In genomic region chr6:137217801-137218472, GRCh38 we compare ENCODE assay signal across 7 cellular contexts. TPM values are rescaled to one million over a fixed set of nuclear protein-coding genes. Genes with fewer than 3 reads are reported as not detected.
DNase-seq lines count a peak whose midpoint lies in the region; ATAC-seq, FAIRE-seq and TF ChIP-seq lines count a peak whose summit lies in the region.

No MANE protein-coding gene starts in this region.

- ATAC-seq in GM12878 (peak; percentile 24), HG03342 (IDR thresholded peaks at IDR 0.05; ENCODE audit: unreplicated experiment) (no peak), GM18505 (IDR thresholded peaks at IDR 0.05; ENCODE audit: unreplicated experiment) (no peak)

- peak overlapping the region; percentile 86 for H3K9ac ChIP-seq in GM12878 (ENCODE audit: control insufficient read depth, insufficient read depth, low read length)

- H3K36me3 ChIP-seq in GM12878 (ENCODE audit: control insufficient read depth in 2 of 2, insufficient read depth in 2 of 2, low read length in 1 of 2) = peaks cover 0 to 11% of the 10 kb centered on the region in 2 experiments; a peak in 2 of 4 replicates
- no peaks in the 10 kb centered on the region for H3K36me3 ChIP-seq in small intestine (ENCODE audit: control insufficient read depth in 2 of 2, insufficient read depth in 2 of 2, low read length in 2 of 2)

- SMC1A ChIA-PET in GM12878 (lab: Charles Lee; ENCODE audit: uncharacterized antibody, unreplicated experiment) = interaction anchor here (0.8 to 7.9 kb wide), 26 partner anchors 8 to 758 kb away, joined by 3 to 89 read pairs (median 6); no protein-coding TSS in a partner anchor

- H2AFZ ChIP-seq in GM12878 (ENCODE audit: control insufficient read depth, low read depth, low read length) = no peak overlapping the region

- RAD21 ChIA-PET in GM12878 (lab: Charles Lee; ENCODE audit: unreplicated experiment) = interaction anchor here (0.8 to 8.0 kb wide), 23 partner anchors 10 to 141 kb away, joined by 3 to 68 read pairs (median 7); partner anchors contain the start of gene IL22RA2

- no peaks in the 10 kb centered on the region for H4K20me1 ChIP-seq in GM12878 (ENCODE audit: control insufficient read depth, insufficient read depth)

- H3K9me3 ChIP-seq in GM12878 (replicated peaks; ENCODE audit: control insufficient read depth, insufficient read depth, low read length) = peaks cover 5% of the 10 kb centered on the region; the same call in 2 of the 3 replicates
- H3K9me3 ChIP-seq in small intestine (ENCODE audit: control insufficient read depth, low read depth) = no peaks in the 10 kb centered on the region

- peak overlapping the region; percentile 94 for H3K27ac ChIP-seq in GM12878 (ENCODE audit: control insufficient read depth, insufficient read depth)
- H3K27ac ChIP-seq in small intestine (ENCODE audit: low read depth in 1 of 2, low read length in 1 of 2) = peak overlapping the region; percentile 91 to 98

- peak; percentile 75 for TF ChIP-seq POLR2A in GM12891 (IDR thresholded peaks at IDR 0.05; ENCODE audit: low read depth, low read length)
- TF ChIP-seq POLR2A in NB4 (IDR thresholded peaks at IDR 0.05; ENCODE audit: extremely low read depth, insufficient read length) = no peak
- TF ChIP-seq POLR2A in GM12878 (IDR thresholded peaks at IDR 0.05; ENCODE audit: low read depth, low read length) = no peak
- TF ChIP-seq POLR2A in GM18505 (IDR thresholded peaks at IDR 0.05; ENCODE audit: borderline replicate concordance, extremely low read depth, insufficient read depth, insufficient read length) = no peak

- DNase-seq in GM12891 (ENCODE audit: insufficient read length, low spot score) = no peak
- DNase-seq in NB4 (ENCODE audit: low read depth) = peak; percentile 89
- DNase-seq in GM12878 (ENCODE audit: low read depth, low spot score) = no peak
- DNase-seq in inferior parietal cortex (ENCODE audit: extremely low spot score) = peak; percentile 38
- peak; percentile 87 for DNase-seq in small intestine

- TF ChIP-seq RAD21 in GM12878 (IDR thresholded peaks at IDR 0.05; ENCODE audit: insufficient read depth, low read depth, low read length) = 0 out of 2 replicates have a peak, but pooled peaks have one; percentile 15

- 1% methylated on average over 12 of the region's 12 CpGs for WGBS in GM12878 (ENCODE audit: insufficient coverage, insufficient replicate concordance, low lambda C conversion rate, missing lambda C conversion rate)
- WGBS in small intestine, 3 donors = 7 to 16% (median 11%) methylated on average over 12 of the region's 12 CpGs

- CTCF ChIA-PET in GM12878 (lab: Yijun Ruan, JAX) = interaction anchor here (0.5 to 3.1 kb wide), 15 partner anchors 10 to 420 kb away, joined by 3 to 18 read pairs (median 4); no protein-coding TSS in a partner anchor

- no peak for TF ChIP-seq EP300 in GM12878 (IDR thresholded peaks at IDR 0.05; ENCODE audit: borderline replicate concordance in 1 of 2, control insufficient read depth in 1 of 2, low read depth in 2 of 2, low read length in 2 of 2)

- intact Hi-C loops in GM12878 (cut with micrococcal nuclease; ENCODE audit: unreplicated experiment) = loop anchor here (1.0 to 2.0 kb wide), 6 partner anchors 45 to 123 kb away; no protein-coding TSS in a partner anchor

- TF ChIP-seq CTCF in NB4 (IDR thresholded peaks at IDR 0.05; ENCODE audit: low read depth, low read length) (no peak), GM12878 (IDR thresholded peaks at IDR 0.05 in 2 of 3, conservative IDR thresholded peaks at IDR 0.05 in 1 of 3; ENCODE audit: control insufficient read depth in 2 of 3, extremely low read depth in 1 of 3, insufficient read depth in 1 of 3, low read depth in 3 of 3, low read length in 3 of 3) (no peak)

- BruUV-seq in GM12878 (replicated peaks; lab: Mats Ljungman, UMichigan) = TSS peak; percentile 63

- H3K4me3 ChIP-seq in NB4 (ENCODE audit: low read depth, low read length) (peak overlapping the region; percentile 95), GM12878 (peak overlapping the region; percentile 91), small intestine (ENCODE audit: low read depth in 1 of 2, low read length in 2 of 2) (peak overlapping the region; percentile 71 to 88)

- H3K27me3 ChIP-seq in GM12878 (replicated peaks in 1 of 2; ENCODE audit: control insufficient read depth in 2 of 2, insufficient read depth in 2 of 2, low read length in 1 of 2) = no peaks in the 10 kb centered on the region
- H3K27me3 ChIP-seq in small intestine (ENCODE audit: control insufficient read depth in 2 of 2, insufficient read depth in 2 of 2, low read length in 2 of 2) = no peaks in the 10 kb centered on the region

- H3K4me1 ChIP-seq in GM12878 (ENCODE audit: control insufficient read depth, insufficient read depth, low read length) (peaks cover 7% of the 10 kb centered on the region; the same call in 1 of the 2 replicates), small intestine (ENCODE audit: control insufficient read depth in 2 of 2, insufficient read depth in 1 of 2, low read depth in 1 of 2, low read length in 1 of 2) (peaks cover 2 to 20% of the 10 kb centered on the region in 2 donors)

- peaks cover 70% of the 10 kb centered on the region for H3K79me2 ChIP-seq in GM12878 (ENCODE audit: control insufficient read depth, insufficient read depth, low read length)

- POLR2A ChIA-PET in GM12878 (lab: Charles Lee) = interaction anchor here (0.6 to 4.9 kb wide), 22 partner anchors 7 to 745 kb away, joined by 3 to 37 read pairs (median 4); no protein-coding TSS in a partner anchor

- FAIRE-seq in GM12891 (lab: Jason Lieb, UNC) (peak; percentile 48), GM12878 (lab: Jason Lieb, UNC) (no peak), small intestine (lab: Jason Lieb, UNC) (no peak)

- H3K4me2 ChIP-seq in GM12878 (ENCODE audit: control insufficient read depth, insufficient read depth) = peak overlapping the region; percentile 78

- in situ Hi-C loops in GM12878 (cut with MboI) = loop anchor here (5.0 kb wide), 1 partner anchor 116 kb away; no protein-coding TSS in a partner anchor

TF ChIP-seq in GM12891, 5 proteins besides CTCF, POLR2A, EP300 and RAD21:
- TF ChIP-seq SPI1 (IDR thresholded peaks at IDR 0.05; ENCODE audit: low read depth, low read length) = peak; percentile 73
- TF ChIP-seq POU2F2 (IDR thresholded peaks at IDR 0.05; ENCODE audit: low read depth, low read length) = peak; percentile 54; the same call in 1 of the 2 replicates
- TF ChIP-seq PAX5 (IDR thresholded peaks at IDR 0.05; ENCODE audit: insufficient read depth, low read length, severe bottlenecking) = no peak
- TF ChIP-seq TAF1 (IDR thresholded peaks at IDR 0.05; ENCODE audit: low read depth, low read length) = 0 out of 2 replicates have a peak, but pooled peaks have one; percentile 4
- TF ChIP-seq POLR2AphosphoS5 (IDR thresholded peaks at IDR 0.05; ENCODE audit: low read depth, low read length) = no peak; the same call in 1 of the 2 replicates

TF ChIP-seq in GM12878, 131 proteins besides CTCF, POLR2A, EP300 and RAD21 (continues in another document):
- TF ChIP-seq CHD1 (IDR thresholded peaks at IDR 0.05; ENCODE audit: low read depth, low read length) (no peak), SUPT20H (IDR thresholded peaks at IDR 0.05; ENCODE audit: borderline replicate concordance, control insufficient read depth, low read depth, low read length) (no peak), HCFC1 (IDR thresholded peaks at IDR 0.05; ENCODE audit: low read length) (0 out of 2 replicates have a peak, but pooled peaks have one; percentile 6), SMAD5 (IDR thresholded peaks at IDR 0.05; ENCODE audit: low read depth) (0 out of 2 replicates have a peak, but pooled peaks have one; percentile 42), EZH2 (IDR thresholded peaks at IDR 0.05; ENCODE audit: borderline replicate concordance, control insufficient read depth, low read depth, low read length) (0 out of 2 replicates have a peak, but pooled peaks have one; percentile 26)

RNA-seq across cellular contexts. Expression of gene IFNGR1, which starts 1.2 kb away (rescaled TPM):
- polyA plus RNA-seq in GM12891 (2012; ENCODE audit: low read depth, missing spikeins) = 114 TPM
- total RNA-seq in GM12878 (2013; cell fraction: nucleolus; rRNA removed) = 290 and 314 TPM in 2 replicates
- total RNA-seq in GM12878 (2014; rRNA removed) = 121 and 148 TPM in 2 replicates
- 159 and 161 TPM in 2 replicates for total RNA-seq in GM12878 (2014; rRNA removed; fragmentation: Illumina TruSeq; extraction: Trizol)
- total RNA-seq in GM12878 (2021) = 89.0 and 95.4 TPM in 2 replicates
- 72.9 TPM for polyA plus RNA-seq in GM12878 (2011; ENCODE audit: low read depth)
- polyA plus RNA-seq in GM12878 (2011; rRNA removed) = 258 and 363 TPM in 2 replicates
- 78.2 and 88.9 TPM in 2 replicates for polyA plus RNA-seq in GM12878 (2011; cell fraction: cytosol; rRNA removed)
- polyA plus RNA-seq in GM12878 (2011; cell fraction: nucleus; rRNA removed) = 69.4 and 105 TPM in 2 replicates
- polyA plus RNA-seq in GM12878 (2012) = 102 and 129 TPM in 2 replicates
- polyA plus RNA-seq in GM12878 (2014; fragmentation: Illumina TruSeq; extraction: Trizol) = 155 and 200 TPM in 2 replicates
- 100 to 1,000 TPM; 182 to 296 TPM for polyA plus RNA-seq in GM12878 (2014; fragmentation: Nextera tagmentation; extraction: Ambion mirVana)
- 96.0 and 113 TPM in 2 replicates for polyA plus RNA-seq in GM12878 (2014; rRNA removed)
- 10 to 100 TPM; 95.2 to 99.1 TPM for polyA plus RNA-seq in GM12878 (2016; fragmentation: Nextera tagmentation; extraction: Ambion mirVana)
- 81.9 and 114 TPM in 2 replicates for polyA minus RNA-seq in GM12878 (2011; rRNA and poly(A)+ RNA removed)
- 53.1 and 61.7 TPM in 2 replicates for polyA minus RNA-seq in GM12878 (2011; cell fraction: cytosol; rRNA and poly(A)+ RNA removed)
- 99.3 and 99.9 TPM in 2 replicates for polyA minus RNA-seq in GM12878 (2011; cell fraction: nucleus; rRNA and poly(A)+ RNA removed)
- 100 to 1,000 TPM in 1 of 3 donors, 10 to 100 TPM in 2; 78.1 to 100 (median 80.5) TPM for polyA plus RNA-seq in small intestine

RNA-seq across cellular contexts. Expression of gene IL22RA2, which starts 44.5 kb away (rescaled TPM):
- polyA plus RNA-seq in GM12891 (2012; ENCODE audit: low read depth, missing spikeins) = 0.49 TPM
- not detected in 2 replicates for total RNA-seq in GM12878 (2013; cell fraction: nucleolus; rRNA removed)
- total RNA-seq in GM12878 (2014; rRNA removed) = 0.06 and 0.16 TPM in 2 replicates
- 0.14 and 0.18 TPM in 2 replicates for total RNA-seq in GM12878 (2014; rRNA removed; fragmentation: Illumina TruSeq; extraction: Trizol)
- total RNA-seq in GM12878 (2021) = 0.08 and 0.18 TPM in 2 replicates
- not detected for polyA plus RNA-seq in GM12878 (2011; ENCODE audit: low read depth)
- polyA plus RNA-seq in GM12878 (2011; rRNA removed) = 0.05 and 0.09 TPM in 2 replicates
- polyA plus RNA-seq in GM12878 (2011; cell fraction: cytosol; rRNA removed) = 0.01 TPM in 1 of 2 replicates, not detected in the other
- not detected in 2 replicates for polyA plus RNA-seq in GM12878 (2011; cell fraction: nucleus; rRNA removed)
- 0.20 and 0.28 TPM in 2 replicates for polyA plus RNA-seq in GM12878 (2012)
- polyA plus RNA-seq in GM12878 (2014; fragmentation: Illumina TruSeq; extraction: Trizol) = 0.09 TPM in 1 of 2 replicates, not detected in the other
- under 1 TPM in 1 of 2 experiments, not detected in 1; 0.22 TPM for polyA plus RNA-seq in GM12878 (2014; fragmentation: Nextera tagmentation; extraction: Ambion mirVana)
- polyA plus RNA-seq in GM12878 (2014; rRNA removed) = 0.05 and 0.06 TPM in 2 replicates
- polyA plus RNA-seq in GM12878 (2016; fragmentation: Nextera tagmentation; extraction: Ambion mirVana) = not detected
- polyA minus RNA-seq in GM12878 (2011; rRNA and poly(A)+ RNA removed) = not detected in 2 replicates
- not detected in 2 replicates for polyA minus RNA-seq in GM12878 (2011; cell fraction: cytosol; rRNA and poly(A)+ RNA removed)
- not detected in 2 replicates for polyA minus RNA-seq in GM12878 (2011; cell fraction: nucleus; rRNA and poly(A)+ RNA removed)
- under 1 TPM in 1 of 3 donors, not detected in 2; 0.01 TPM for polyA plus RNA-seq in small intestine

Comparison
In these comparisons a context has a peak if more than half of its experiments do, and no peak if none do; other contexts are left out.
1. DNase-seq: peak in NB4 (single experiment), inferior parietal cortex (single experiment) and small intestine (single experiment); none in GM12891 (single experiment) and GM12878 (single experiment).
2. Peak in every context shown above with its lines, with median percentiles within 50 percentile points of each other: H3K4me3 ChIP-seq.